1 cellular context compared by ENCODE assay signal in the genomic region with DNA sequence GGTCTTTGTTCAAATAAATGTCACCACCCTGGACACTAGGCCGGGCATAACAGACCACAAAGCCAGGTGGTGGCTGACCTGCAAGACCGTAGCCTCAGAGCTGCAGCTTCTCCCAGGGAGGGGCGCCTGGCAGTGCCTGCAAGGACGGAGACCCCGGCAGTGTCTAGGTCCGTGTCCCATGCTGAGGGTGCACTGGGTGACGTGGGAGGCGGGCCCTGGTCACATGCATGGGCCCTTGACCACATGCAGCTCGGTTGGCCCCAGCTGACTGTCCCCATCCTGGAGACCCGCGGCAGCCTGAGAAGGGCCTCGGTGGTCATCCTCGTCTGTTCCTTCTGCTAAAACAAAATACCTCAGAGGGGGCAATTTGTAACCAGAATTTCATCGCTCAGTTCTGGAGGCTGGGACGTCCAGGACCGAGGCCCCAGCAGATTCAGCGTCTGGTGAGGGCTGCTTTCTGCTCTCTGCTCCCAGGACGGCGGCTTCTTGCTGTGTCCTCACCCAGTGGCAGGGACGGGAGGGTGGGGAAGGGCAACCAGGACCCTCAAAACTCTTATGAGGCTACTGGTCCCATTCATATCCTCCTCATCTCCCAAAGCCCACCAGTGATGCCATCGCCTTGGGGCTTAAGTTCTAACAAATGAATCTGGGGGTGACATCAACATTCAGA.
TF ChIP-seq lines count a peak whose summit lies in the region.

No MANE protein-coding gene starts in this region.

TF ChIP-seq in GM12878, 131 proteins besides CTCF, POLR2A, EP300 and RAD21 (continued from another document):
- TF ChIP-seq CEBPZ (IDR thresholded peaks at IDR 0.05; ENCODE audit: low read depth, low read length) (no peak), NFYA (IDR thresholded peaks at IDR 0.05; ENCODE audit: borderline replicate concordance, low read depth, low read length) (no peak), STAT3 (IDR thresholded peaks at IDR 0.05; ENCODE audit: low read depth, low read length) (no peak), BCL11A (IDR thresholded peaks at IDR 0.05; ENCODE audit: low read depth, low read length) (no peak)
TF ChIP-seq in GM12878: peak in this region for 0.
